ENCODE assay signal across 30 cellular contexts in the genomic region with DNA sequence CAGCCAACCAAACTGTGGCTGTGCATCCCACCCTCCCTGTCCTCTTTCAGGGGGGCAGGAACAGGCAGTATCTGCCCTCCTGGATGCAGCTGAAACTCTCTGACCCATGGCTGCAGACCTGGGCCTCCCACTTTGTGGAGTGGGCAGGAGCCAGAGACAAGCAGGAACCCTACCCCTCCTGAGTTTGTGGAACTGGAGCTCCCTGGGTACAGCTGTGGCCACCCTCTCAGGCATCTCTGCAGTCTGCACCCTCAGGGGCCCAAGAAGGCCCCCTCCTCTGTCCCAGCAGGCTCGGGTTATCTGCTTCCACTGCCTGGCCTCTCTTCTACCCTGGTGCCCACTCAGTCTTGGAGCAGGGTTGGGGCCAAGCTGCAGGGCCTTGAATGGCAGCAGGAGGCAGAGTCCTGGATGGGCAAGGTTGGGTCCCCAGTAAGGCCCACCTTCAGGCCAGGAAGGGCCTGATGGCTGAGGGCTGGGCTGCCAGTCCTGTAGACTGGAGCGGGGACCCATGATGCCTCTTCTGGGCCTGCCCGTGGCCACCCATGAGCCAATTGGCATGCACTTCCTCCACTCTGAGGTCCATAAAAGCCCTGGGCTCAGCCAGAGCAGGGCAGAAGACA.
"Had no signal": no experiment of that assay in that cellular context is flagged by ENCODE, and none has a peak within 500 bp of the region (broad histone marks: within the 10 kb centered on the region; RNA-seq: fewer than 3 reads in every experiment).

No MANE protein-coding gene starts in this region.

- H3K4me3 ChIP-seq: body of pancreas, esophagus muscularis mucosa, gastrocnemius medialis had no signal

- H3K27ac ChIP-seq: body of pancreas, esophagus muscularis mucosa, foreskin keratinocyte, gastrocnemius medialis, WERI-Rb-1 had no signal

- H3K36me3 ChIP-seq: esophagus muscularis mucosa, gastrocnemius medialis, WERI-Rb-1 had no signal

- H3K4me1 ChIP-seq: body of pancreas, esophagus muscularis mucosa, gastrocnemius medialis had no signal

- DNase-seq: activated B cell treated with CpG ODN at 0.5 μM for 24 hours; activated CD4-positive, alpha-beta T cell treated with anti-CD3 and anti-CD28 coated beads for 48 hours; activated CD4-positive, alpha-beta T cell treated with anti-CD3 and anti-CD28 coated beads, Interleukin-2, amount 50 U/mL, for 1 hour; activated CD4-positive, alpha-beta T cell treated with anti-CD3 and anti-CD28 coated beads, Interleukin-2, amount 50 U/mL, for 48 hours; activated CD8-positive, alpha-beta memory T cell treated with anti-CD3 and anti-CD28 coated beads for 24 hours; activated CD8-positive, alpha-beta T cell treated with anti-CD3 and anti-CD28 coated beads for 36 hours; activated effector memory CD4-positive, alpha-beta T cell treated with Interleukin-2 at 50 U/mL for 16 hours; activated gamma-delta T cell treated with Interleukin-2 at 50 U/mL for 16 hours; activated naive CD4-positive, alpha-beta T cell treated with anti-CD3 and anti-CD28 coated beads, Interleukin-2, amount 50 U/mL, for 16 hours; activated naive CD4-positive, alpha-beta T cell treated with Interleukin-2 at 50 U/mL for 16 hours; activated T-cell treated with anti-CD3 and anti-CD28 coated beads, Interleukin-2, amount 50 U/mL, for 4 hours; amniotic stem cell; anterior cingulate cortex; body of pancreas; caudate nucleus; cortex of kidney; dermis blood vessel endothelial cell; effector CD4-positive, alpha-beta T cell; effector memory CD8-positive, alpha-beta T cell; erythroblast; foreskin keratinocyte; gastrocnemius medialis; T-helper 1 cell; T-helper 17 cell; T1000; WERI-Rb-1 had no signal

- H3K27me3 ChIP-seq: body of pancreas, esophagus muscularis mucosa, foreskin keratinocyte, gastrocnemius medialis had no signal

- FAIRE-seq: colon had no signal

- ATAC-seq: activated CD4-positive, CD25-positive, alpha-beta regulatory T cell treated with anti-CD3 and anti-CD28 coated beads, Interleukin-2, amount 50 U/mL, for 24 hours; activated CD8-positive, alpha-beta T cell treated with anti-CD3 and anti-CD28 coated beads for 36 hours; activated T-cell treated with anti-CD3 and anti-CD28 coated beads, Interleukin-2, amount 50 U/mL, for 4 hours; activated T-helper 17 cell treated with anti-CD3 and anti-CD28 coated beads, Interleukin-2, amount 50 U/mL, for 72 hours; body of pancreas; effector memory CD8-positive, alpha-beta T cell; foreskin keratinocyte; gastrocnemius medialis; T-helper 17 cell had no signal

- H3K9me3 ChIP-seq: body of pancreas, esophagus muscularis mucosa, gastrocnemius medialis had no signal
